Comparison of ENCODE assay signal across 9 cellular contexts in the genomic region with DNA sequence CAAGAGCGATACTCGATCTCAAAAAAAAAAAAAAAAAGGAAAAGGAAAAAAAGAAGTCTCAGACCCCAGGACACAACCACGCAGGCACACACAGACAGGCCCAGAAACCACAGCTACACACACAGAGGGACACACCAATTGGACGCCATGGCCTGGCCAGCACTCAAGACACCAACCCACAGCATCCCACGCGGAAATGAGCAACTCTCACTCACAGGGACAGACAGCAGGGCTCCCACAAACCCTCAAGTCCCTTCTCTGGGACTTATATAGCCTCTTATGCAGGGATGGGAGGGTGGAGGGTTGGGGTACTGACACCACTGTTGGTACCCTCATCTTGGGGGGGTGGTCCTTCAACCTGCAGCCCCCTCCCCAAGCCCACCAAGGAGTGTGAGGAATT. TPM values are rescaled to one million over a fixed set of nuclear protein-coding genes. Genes with fewer than 3 reads are reported as not detected.
DNase-seq lines count a peak whose midpoint lies in the region; TF ChIP-seq lines count a peak whose summit lies in the region.
"Had no signal": no experiment of that assay in that cellular context is flagged by ENCODE, and none has a peak within 500 bp of the region (broad histone marks: within the 10 kb centered on the region; RNA-seq: fewer than 3 reads in every experiment).

No MANE protein-coding gene starts in this region.

- H3K4me1 ChIP-seq in ES-I3 (ENCODE audit: insufficient read depth, low read length), result peaks cover 4% of the 10 kb centered on the region
- peaks cover 0 to 33% of the 10 kb centered on the region in 2 donors for H3K4me1 ChIP-seq in ascending aorta
- peaks cover 8% of the 10 kb centered on the region for H3K4me1 ChIP-seq in smooth muscle cell (ENCODE audit: low read depth)

- H3K36me3 ChIP-seq in ES-I3 (ENCODE audit: insufficient read depth, low read length) (no peaks in the 10 kb centered on the region; the same call in none of the 2 replicates), ascending aorta (peaks cover 25 to 35% of the 10 kb centered on the region in 2 donors), smooth muscle cell (ENCODE audit: low read depth) (no peaks in the 10 kb centered on the region)
- H3K36me3 ChIP-seq: ovary had no signal

- WGBS in smooth muscle cell (ENCODE audit: low lambda C conversion rate), result 44% methylated on average over 4 of the region's 6 CpGs

- H2AFZ ChIP-seq in smooth muscle cell (ENCODE audit: low read depth), result no peak overlapping the region

- H3K9me3 Mint-ChIP-seq in activated T-cell treated with anti-CD3 and anti-CD28 coated beads, Interleukin-2, amount 50 U/mL, for 24 hours, result no peaks in the 10 kb centered on the region

- DNase-seq in ascending aorta (ENCODE audit: low spot score in 2 of 2) (peak in 1 of 2 donors; percentile 86), hepatic stellate cell (ENCODE audit: low spot score) (peak; percentile 80), smooth muscle cell (lab: John Stamatoyannopoulos, UW; ENCODE audit: unreplicated experiment) (no peak), COLO668 (lab: John Stamatoyannopoulos, UW; ENCODE audit: unreplicated experiment) (no peak)
- DNase-seq in stimulated activated CD4-positive, alpha-beta T cell treated with anti-CD3 and anti-CD28 coated beads, Interleukin-4, amount 100 ng/mL, for 4 hours, result no peak
- DNase-seq in stimulated activated CD8-positive, alpha-beta memory T cell treated with anti-CD3 and anti-CD28 coated beads, Interleukin-4, amount 100 ng/mL, for 48 hours, result no peak
- no peak for DNase-seq in activated T-cell treated with anti-CD3 and anti-CD28 coated beads, Interleukin-2, amount 50 U/mL, for 24 hours

- H3K36me3 Mint-ChIP-seq in activated T-cell treated with anti-CD3 and anti-CD28 coated beads, Interleukin-2, amount 50 U/mL, for 24 hours (ENCODE audit: low read depth), result no peaks in the 10 kb centered on the region

- H3K9ac ChIP-seq in ES-I3 (ENCODE audit: low read depth, low read length) (peak overlapping the region; percentile 50), smooth muscle cell (ENCODE audit: low read depth) (peak overlapping the region; percentile 48)

- H3K4me3 ChIP-seq in ascending aorta, result peak overlapping the region; percentile 58 to 69
- peak overlapping the region; percentile 54 for H3K4me3 ChIP-seq in smooth muscle cell

- H3F3A ChIP-seq in smooth muscle cell (ENCODE audit: low read depth), result peaks cover 15% of the 10 kb centered on the region

- H3K9me3 ChIP-seq in ES-I3 (ENCODE audit: control insufficient read depth, insufficient read depth, low read length) (no peaks in the 10 kb centered on the region), ascending aorta (no peaks in the 10 kb centered on the region), smooth muscle cell (replicated peaks; ENCODE audit: low read depth) (no peaks in the 10 kb centered on the region)
- H3K9me3 ChIP-seq: ovary had no signal

- peaks cover 81% of the 10 kb centered on the region for H4K20me1 ChIP-seq in smooth muscle cell (ENCODE audit: low read depth)

- no peaks in the 10 kb centered on the region for H3K27me3 ChIP-seq in ascending aorta
- no peaks in the 10 kb centered on the region for H3K27me3 ChIP-seq in smooth muscle cell (ENCODE audit: low read depth)
- H3K27me3 ChIP-seq: ovary had no signal

- H3K27ac ChIP-seq in ascending aorta (peak overlapping the region; percentile 96), smooth muscle cell (ENCODE audit: low read depth) (peak overlapping the region; percentile 77)

- H3K4me3 Mint-ChIP-seq in activated T-cell treated with anti-CD3 and anti-CD28 coated beads, Interleukin-2, amount 50 U/mL, for 24 hours, result no peak overlapping the region

- TF ChIP-seq CTCF in ascending aorta (IDR thresholded peaks at IDR 0.05), result no peak
- no peak for TF ChIP-seq CTCF in smooth muscle cell (IDR thresholded peaks at IDR 0.05; ENCODE audit: borderline replicate concordance, insufficient read depth, poor library complexity, severe bottlenecking)

- H3K79me2 ChIP-seq in smooth muscle cell (ENCODE audit: low read depth), result peaks cover 40% of the 10 kb centered on the region

- H3K4me1 Mint-ChIP-seq in activated T-cell treated with anti-CD3 and anti-CD28 coated beads, Interleukin-2, amount 50 U/mL, for 24 hours (ENCODE audit: low read depth), result peaks cover 14% of the 10 kb centered on the region

- no peak overlapping the region for H3K27ac Mint-ChIP-seq in activated T-cell treated with anti-CD3 and anti-CD28 coated beads, Interleukin-2, amount 50 U/mL, for 24 hours

- H3K4me2 ChIP-seq in smooth muscle cell, result peak overlapping the region; percentile 85

- intact Hi-C loops in ascending aorta (cut with DNase I), result loop anchor here (1.0 to 5.0 kb wide), 5 partner anchors 18 to 237 kb away; partner anchors contain the start of genes AKAP8 and BRD4

- H3K27me3 Mint-ChIP-seq in activated T-cell treated with anti-CD3 and anti-CD28 coated beads, Interleukin-2, amount 50 U/mL, for 24 hours, result peaks cover 73% of the 10 kb centered on the region

RNA-seq across cellular contexts. Expression of gene NOTCH3, which starts 5.9 kb away (rescaled TPM):
- 524 TPM for total RNA-seq in ascending aorta
- total RNA-seq in smooth muscle cell, result 56.6 and 72.0 TPM in 2 replicates
- 92.5 and 122 TPM in 2 replicates for polyA plus RNA-seq in smooth muscle cell

RNA-seq across cellular contexts. Expression of gene EPHX3, which starts 37.3 kb away (rescaled TPM):
- not detected for total RNA-seq in ascending aorta
- 3.6 and 4.0 TPM in 2 replicates for total RNA-seq in smooth muscle cell
- 3.1 and 10.3 TPM in 2 replicates for polyA plus RNA-seq in smooth muscle cell
